Comparison of ENCODE assay signal across 27 cellular contexts in genomic region chr15:41567261-41567660, GRCh38. TPM values are rescaled to one million over a fixed set of nuclear protein-coding genes. Genes with fewer than 3 reads are reported as not detected.
DNase-seq lines count a peak whose midpoint lies in the region; ATAC-seq and TF ChIP-seq lines count a peak whose summit lies in the region.
"Had no signal": no experiment of that assay in that cellular context is flagged by ENCODE, and none has a peak within 500 bp of the region (broad histone marks: within the 10 kb centered on the region; RNA-seq: fewer than 3 reads in every experiment).

No MANE protein-coding gene starts in this region.

- H3K36me3 Mint-ChIP-seq in natural killer cell treated with Interleukin-12 subunit alpha and Interleukin-12 subunit beta and Interleukin-15 and Interleukin-18, amount 100 ng/mL, for 72 hours, result no peaks in the 10 kb centered on the region
- H3K36me3 Mint-ChIP-seq in natural killer cell, result no peaks in the 10 kb centered on the region
- H3K36me3 Mint-ChIP-seq: memory B cell had no signal

- H3K27me3 ChIP-seq in hepatocyte (no peaks in the 10 kb centered on the region), neuronal stem cell (ENCODE audit: control insufficient read depth in 3 of 3, insufficient read depth in 3 of 3, low read depth in 1 of 3, low read length in 3 of 3) (no peaks in the 10 kb centered on the region)
- H3K27me3 ChIP-seq: colonic mucosa, esophagus squamous epithelium, pancreas, right atrium auricular region, SJCRH30 had no signal

- peak overlapping the region; percentile 40 for H2BK15ac ChIP-seq in neuronal stem cell (ENCODE audit: low read length)

- H3K9me3 ChIP-seq in hepatocyte (ENCODE audit: low read depth) (no peaks in the 10 kb centered on the region), neuronal stem cell (replicated peaks in 1 of 2; ENCODE audit: control insufficient read depth in 2 of 2, insufficient read depth in 1 of 2, low read depth in 1 of 2, low read length in 2 of 2) (no peaks in the 10 kb centered on the region)
- H3K9me3 ChIP-seq: colonic mucosa, esophagus squamous epithelium, pancreas, right atrium auricular region, SJCRH30 had no signal

- no peaks in the 10 kb centered on the region for H3K36me3 ChIP-seq in hepatocyte (replicated peaks; ENCODE audit: insufficient read depth, low read depth)
- peaks cover 39 to 76% of the 10 kb centered on the region in 2 donors for H3K36me3 ChIP-seq in neuronal stem cell (replicated peaks in 1 of 2; ENCODE audit: control insufficient read depth in 2 of 2, insufficient read depth in 2 of 2, low read length in 2 of 2)
- H3K36me3 ChIP-seq: colonic mucosa, pancreas, right atrium auricular region had no signal

- peak; percentile 45 for DNase-seq in natural killer cell treated with Interleukin-12 subunit alpha and Interleukin-12 subunit beta and Interleukin-15 and Interleukin-18, amount 100 ng/mL, for 72 hours (ENCODE audit: low spot score)
- DNase-seq in natural killer cell (no peak), hepatocyte (ENCODE audit: low spot score) (no peak), neuronal stem cell (ENCODE audit: low spot score) (no peak), NCI-H345 treated with DMSO at 0.1 percent for 48 hours (lab: John Stamatoyannopoulos, UW; ENCODE audit: unreplicated experiment) (no peak), NCI-H146 (lab: John Stamatoyannopoulos, UW) (no peak)
- DNase-seq: activated B cell treated with CpG ODN at 0.5 μM for 24 hours; activated CD4-positive, alpha-beta T cell treated with anti-CD3 and anti-CD28 coated beads, Interleukin-2, amount 50 U/mL, for 4 hours; activated naive CD4-positive, alpha-beta T cell treated with anti-CD3 and anti-CD28 coated beads for 36 hours; activated T-cell treated with anti-CD3 and anti-CD28 coated beads, Interleukin-2, amount 50 U/mL, for 72 hours; CD4-positive, alpha-beta T cell; colonic mucosa; esophagus squamous epithelium; foreskin melanocyte; NCI-H1105; NCI-H2029 treated with DMSO at 0.1 percent for 48 hours; NCI-H748 treated with DMSO at 0.1 percent for 48 hours; stimulated activated CD4-positive, alpha-beta T cell treated with anti-CD3 and anti-CD28 coated beads, Interleukin-2, amount 100 ng/mL, for 48 hours; T1000 had no signal

- no peak for TF ChIP-seq CTCF in natural killer cell (IDR thresholded peaks at IDR 0.05)
- no peak for TF ChIP-seq CTCF in hepatocyte (IDR thresholded peaks at IDR 0.05; ENCODE audit: poor library complexity)

- peak overlapping the region; percentile 51 for H2BK120ac ChIP-seq in neuronal stem cell (ENCODE audit: low read depth, low read length)

- peak overlapping the region; percentile 95 for H3K18ac ChIP-seq in neuronal stem cell (ENCODE audit: low read length)

- H2BK5ac ChIP-seq in neuronal stem cell (ENCODE audit: low read length), result peak overlapping the region; percentile 43

- H3K4me3 Mint-ChIP-seq in natural killer cell treated with Interleukin-12 subunit alpha and Interleukin-12 subunit beta and Interleukin-15 and Interleukin-18, amount 100 ng/mL, for 72 hours, result no peak overlapping the region
- H3K4me3 Mint-ChIP-seq in natural killer cell, result no peak overlapping the region
- H3K4me3 Mint-ChIP-seq: activated B cell treated with CpG ODN at 0.5 μM for 24 hours; activated naive CD4-positive, alpha-beta T cell treated with anti-CD3 and anti-CD28 coated beads for 36 hours; activated T-cell treated with anti-CD3 and anti-CD28 coated beads, Interleukin-2, amount 50 U/mL, for 72 hours; CD4-positive, alpha-beta T cell; memory B cell had no signal

- peak overlapping the region; percentile 73 for H3K4me2 ChIP-seq in hepatocyte
- no peak overlapping the region for H3K4me2 ChIP-seq in neuronal stem cell (ENCODE audit: insufficient read depth, low read length, poor library complexity, severe bottlenecking)

- H3K4me3 ChIP-seq in hepatocyte (no peak overlapping the region), neuronal stem cell (ENCODE audit: low read length in 2 of 2) (no peak overlapping the region)
- H3K4me3 ChIP-seq: colonic mucosa, esophagus squamous epithelium, pancreas, right atrium auricular region, SJCRH30 had no signal

- peaks cover 0 to 3% of the 10 kb centered on the region in 2 donors for H3K27me3 Mint-ChIP-seq in natural killer cell treated with Interleukin-12 subunit alpha and Interleukin-12 subunit beta and Interleukin-15 and Interleukin-18, amount 100 ng/mL, for 72 hours
- H3K27me3 Mint-ChIP-seq in natural killer cell (ENCODE audit: low read depth in 2 of 2), result peaks cover 0 to 5% of the 10 kb centered on the region in 2 donors

- no peaks in the 10 kb centered on the region for H3K4me1 Mint-ChIP-seq in natural killer cell treated with Interleukin-12 subunit alpha and Interleukin-12 subunit beta and Interleukin-15 and Interleukin-18, amount 100 ng/mL, for 72 hours (ENCODE audit: low read depth in 2 of 2)
- H3K4me1 Mint-ChIP-seq in natural killer cell, result no peaks in the 10 kb centered on the region
- H3K4me1 Mint-ChIP-seq: activated B cell treated with CpG ODN at 0.5 μM for 24 hours, memory B cell had no signal

- no peak overlapping the region for H2AFZ ChIP-seq in hepatocyte
- no peak overlapping the region for H2AFZ ChIP-seq in neuronal stem cell (ENCODE audit: low read length)

- peak overlapping the region; percentile 95 for H3K27ac ChIP-seq in hepatocyte
- H3K27ac ChIP-seq in neuronal stem cell (replicated peaks; ENCODE audit: low read length), result peak overlapping the region; percentile 96
- H3K27ac ChIP-seq: colonic mucosa, esophagus squamous epithelium, right atrium auricular region had no signal

- peak overlapping the region; percentile 46 for H3K9ac ChIP-seq in neuronal stem cell (ENCODE audit: low read depth, low read length, poor library complexity)

- intact Hi-C loops in natural killer cell (cut with micrococcal nuclease), result no loop called here

- peak overlapping the region; percentile 14 for H4K91ac ChIP-seq in neuronal stem cell (ENCODE audit: low read depth, low read length, poor library complexity)

- ATAC-seq in natural killer cell treated with Interleukin-12 subunit alpha and Interleukin-12 subunit beta and Interleukin-15 and Interleukin-18, amount 100 ng/mL, for 72 hours, result no peak
- ATAC-seq in natural killer cell, result no peak
- no peak for ATAC-seq in HG02884 (IDR thresholded peaks at IDR 0.05; ENCODE audit: unreplicated experiment)
- ATAC-seq in HG03039 (IDR thresholded peaks at IDR 0.05; ENCODE audit: unreplicated experiment), result no peak
- ATAC-seq: activated T-cell treated with anti-CD3 and anti-CD28 coated beads, Interleukin-2, amount 50 U/mL, for 72 hours; left lobe of liver had no signal

- peak overlapping the region; percentile 17 for H3K4ac ChIP-seq in neuronal stem cell (ENCODE audit: low read length)

- H3K79me2 ChIP-seq in hepatocyte, result peaks cover 7% of the 10 kb centered on the region

- H2AK5ac ChIP-seq in neuronal stem cell (ENCODE audit: low read depth, low read length), result peak overlapping the region; percentile 85

- H3K14ac ChIP-seq in neuronal stem cell (ENCODE audit: low read length), result peak overlapping the region; percentile 21

- no peak overlapping the region for H3K27ac Mint-ChIP-seq in natural killer cell treated with Interleukin-12 subunit alpha and Interleukin-12 subunit beta and Interleukin-15 and Interleukin-18, amount 100 ng/mL, for 72 hours
- no peak overlapping the region for H3K27ac Mint-ChIP-seq in natural killer cell
- H3K27ac Mint-ChIP-seq: activated B cell treated with CpG ODN at 0.5 μM for 24 hours; activated naive CD4-positive, alpha-beta T cell treated with anti-CD3 and anti-CD28 coated beads for 36 hours; activated T-cell treated with anti-CD3 and anti-CD28 coated beads, Interleukin-2, amount 50 U/mL, for 72 hours; CD4-positive, alpha-beta T cell; memory B cell had no signal

- H3K4me1 ChIP-seq in hepatocyte (ENCODE audit: insufficient read depth) (peaks cover 72% of the 10 kb centered on the region), neuronal stem cell (ENCODE audit: control insufficient read depth in 2 of 2, insufficient read depth in 1 of 2, low read depth in 1 of 2, low read length in 2 of 2) (peaks cover 48 to 58% of the 10 kb centered on the region in 2 donors)
- H3K4me1 ChIP-seq: colonic mucosa, pancreas had no signal

- no peaks in the 10 kb centered on the region for H4K20me1 ChIP-seq in hepatocyte (ENCODE audit: insufficient read depth, poor library complexity, severe bottlenecking)

- no peak overlapping the region for H3K23ac ChIP-seq in neuronal stem cell (ENCODE audit: low read depth, low read length, poor library complexity)

- H4K8ac ChIP-seq in neuronal stem cell (ENCODE audit: low read depth, low read length), result no peak overlapping the region

- no peaks in the 10 kb centered on the region for H3K9me3 Mint-ChIP-seq in natural killer cell treated with Interleukin-12 subunit alpha and Interleukin-12 subunit beta and Interleukin-15 and Interleukin-18, amount 100 ng/mL, for 72 hours
- H3K9me3 Mint-ChIP-seq in natural killer cell, result no peaks in the 10 kb centered on the region
- H3K9me3 Mint-ChIP-seq: activated B cell treated with CpG ODN at 0.5 μM for 24 hours; activated naive CD4-positive, alpha-beta T cell treated with anti-CD3 and anti-CD28 coated beads for 36 hours; activated T-cell treated with anti-CD3 and anti-CD28 coated beads, Interleukin-2, amount 50 U/mL, for 72 hours; CD4-positive, alpha-beta T cell; memory B cell had no signal

- H3K79me1 ChIP-seq in neuronal stem cell (ENCODE audit: low read depth, low read length), result peaks cover 3% of the 10 kb centered on the region

- H3K9me2 ChIP-seq in hepatocyte (replicated peaks; ENCODE audit: insufficient read depth), result no peaks in the 10 kb centered on the region

- 80% methylated on average over 6 of the region's 6 CpGs for WGBS in hepatocyte (ENCODE audit: low lambda C conversion rate, missing lambda C conversion rate)
- no CpG with 5 or more reads among the region's 6 CpGs for WGBS in neuronal stem cell (ENCODE audit: extremely low coverage in 2 of 2, insufficient read length in 2 of 2, insufficient replicate concordance in 1 of 2), 2 donors

- peak overlapping the region; percentile 82 for H2BK12ac ChIP-seq in neuronal stem cell (ENCODE audit: low read length)

RNA-seq across cellular contexts. Expression of gene TYRO3, which starts 8.2 kb away (rescaled TPM):
- under 1 TPM; 0.36 to 0.86 TPM for total RNA-seq in natural killer cell treated with Interleukin-12 subunit alpha and Interleukin-12 subunit beta and Interleukin-15 and Interleukin-18, amount 100 ng/mL, for 72 hours
- under 1 TPM; 0.25 to 0.80 (median 0.36) TPM for total RNA-seq in natural killer cell
- 65.8 and 71.0 TPM in 2 replicates for total RNA-seq in hepatocyte
- 99.8 and 109 TPM in 2 replicates for polyA plus RNA-seq in hepatocyte
- 121 TPM for polyA plus RNA-seq in neuronal stem cell (2013, experiment 1 of 2)
- 118 TPM for polyA plus RNA-seq in neuronal stem cell (2013, experiment 2 of 2)

RNA-seq across cellular contexts. Expression of gene RPAP1, which starts 23.2 kb away (rescaled TPM):
- total RNA-seq in natural killer cell treated with Interleukin-12 subunit alpha and Interleukin-12 subunit beta and Interleukin-15 and Interleukin-18, amount 100 ng/mL, for 72 hours, result 10 to 100 TPM; 46.0 to 72.3 TPM
- total RNA-seq in natural killer cell (10 to 100 TPM; 21.2 to 27.7 (median 27.4) TPM), hepatocyte (15.9 and 16.3 TPM in 2 replicates)
- polyA plus RNA-seq in hepatocyte, result 26.5 and 29.3 TPM in 2 replicates
- polyA plus RNA-seq in neuronal stem cell (2013, experiment 1 of 2), result 21.6 TPM
- 20.4 TPM for polyA plus RNA-seq in neuronal stem cell (2013, experiment 2 of 2)

RNA-seq across cellular contexts. Expression of gene LTK, which starts 53.6 kb away (rescaled TPM):
- total RNA-seq in natural killer cell treated with Interleukin-12 subunit alpha and Interleukin-12 subunit beta and Interleukin-15 and Interleukin-18, amount 100 ng/mL, for 72 hours, result under 1 TPM in 1 of 2 donors, not detected in 1; 0.47 TPM
- total RNA-seq in natural killer cell (1 to 10 TPM in 2 of 3 donors, under 1 TPM in 1; 0.56 to 4.9 (median 1.7) TPM), hepatocyte (0.83 and 1.6 TPM in 2 replicates)
- 1.1 and 1.2 TPM in 2 replicates for polyA plus RNA-seq in hepatocyte
- 0.03 TPM for polyA plus RNA-seq in neuronal stem cell (2013, experiment 1 of 2)
- polyA plus RNA-seq in neuronal stem cell (2013, experiment 2 of 2), result 0.06 TPM
- total RNA-seq: activated naive CD4-positive, alpha-beta T cell treated with anti-CD3 and anti-CD28 coated beads for 36 hours; bronchial epithelial cell had no signal

Comparison
In these comparisons a context has a peak if more than half of its experiments do, and no peak if none do; other contexts are left out.
1. RNA of gene TYRO3, which starts 8.2 kb away (total RNA-seq): 65.8 to 71.0 TPM in hepatocyte; 0.36 to 0.86 TPM in natural killer cell treated with Interleukin-12 subunit alpha and Interleukin-12 subunit beta and Interleukin-15 and Interleukin-18, amount 100 ng/mL, for 72 hours and 0.25 to 0.80 TPM in natural killer cell; every median in the first group is over 10 times any median in the second.